ENCODE assay signal across 23 cellular contexts in the genomic region with DNA sequence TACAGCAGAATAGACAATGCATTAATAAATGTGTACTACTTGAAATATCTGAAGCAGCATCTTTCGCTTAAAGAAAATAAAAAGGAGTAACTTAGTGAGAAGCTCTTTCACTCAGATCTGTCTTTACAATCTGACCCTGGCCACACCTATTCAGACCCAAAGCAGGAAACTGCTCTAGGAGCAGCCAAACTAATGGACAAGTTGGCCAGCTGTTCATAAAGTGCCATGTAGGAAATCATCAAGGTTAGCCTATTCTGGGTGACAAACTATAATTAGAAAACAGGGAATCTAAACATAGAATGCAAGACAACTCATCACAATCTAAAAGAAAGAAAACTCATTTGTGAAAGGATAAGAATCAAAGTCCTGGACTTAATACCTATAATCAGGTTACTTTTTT.
"Had no signal": no experiment of that assay in that cellular context is flagged by ENCODE, and none has a peak within 500 bp of the region (broad histone marks: within the 10 kb centered on the region; RNA-seq: fewer than 3 reads in every experiment).

No MANE protein-coding gene starts in this region.

- H3K4me3 ChIP-seq: colonic mucosa, esophagus squamous epithelium, lung, transverse colon, uterus had no signal

- H3K36me3 ChIP-seq: colonic mucosa, transverse colon, uterus had no signal

- H3K9me3 ChIP-seq: colonic mucosa, esophagus squamous epithelium, transverse colon, uterus had no signal

- H3K27me3 ChIP-seq: colonic mucosa, esophagus squamous epithelium, transverse colon, uterus had no signal

- H3K27ac ChIP-seq: colonic mucosa, esophagus squamous epithelium, transverse colon, uterus had no signal

- DNase-seq: activated CD4-positive, alpha-beta T cell treated with anti-CD3 and anti-CD28 coated beads, Interleukin-2, amount 10 ng/mL, durations not matched to agents 24 days and 14 days; activated CD8-positive, alpha-beta T cell treated with anti-CD3 and anti-CD28 coated beads for 36 hours; activated naive CD4-positive, alpha-beta T cell treated with Interleukin-2 at 50 U/mL for 16 hours; activated naive CD8-positive, alpha-beta T cell treated with anti-CD3 and anti-CD28 coated beads, Interleukin-2, amount 10 ng/mL, durations not matched to agents 7 days and 5 days; activated T-cell treated with anti-CD3 and anti-CD28 coated beads, Interleukin-2, amount 50 U/mL, for 1 hour; amygdala; colonic mucosa; effector CD4-positive, alpha-beta T cell; esophagus squamous epithelium; hippocampal formation; islet precursor cell; left colon; nephron progenitor cell; nucleus accumbens; stimulated activated CD4-positive, alpha-beta T cell treated with anti-CD3 and anti-CD28 coated beads, Interleukin-12 subunit alpha, Interleukin-12 subunit beta, amount 100 ng/mL, for 4 hours; stimulated activated CD4-positive, alpha-beta T cell treated with anti-CD3 and anti-CD28 coated beads, Interleukin-1b, Interleukin-23, amount 100 ng/mL, for 48 hours; stimulated activated CD8-positive, alpha-beta memory T cell treated with anti-CD3 and anti-CD28 coated beads, Interleukin-4, amount 100 ng/mL, for 48 hours; stimulated activated naive CD4-positive, alpha-beta T cell; T1000; transverse colon; uterus had no signal

- H3K4me1 ChIP-seq: colonic mucosa, esophagus squamous epithelium, transverse colon, uterus had no signal

- ATAC-seq: activated CD8-positive, alpha-beta T cell treated with anti-CD3 and anti-CD28 coated beads for 36 hours; activated T-helper 17 cell treated with anti-CD3 and anti-CD28 coated beads, Interleukin-2, amount 50 U/mL, for 72 hours; left colon had no signal
